18 cellular contexts compared by ENCODE assay signal in the genomic region with DNA sequence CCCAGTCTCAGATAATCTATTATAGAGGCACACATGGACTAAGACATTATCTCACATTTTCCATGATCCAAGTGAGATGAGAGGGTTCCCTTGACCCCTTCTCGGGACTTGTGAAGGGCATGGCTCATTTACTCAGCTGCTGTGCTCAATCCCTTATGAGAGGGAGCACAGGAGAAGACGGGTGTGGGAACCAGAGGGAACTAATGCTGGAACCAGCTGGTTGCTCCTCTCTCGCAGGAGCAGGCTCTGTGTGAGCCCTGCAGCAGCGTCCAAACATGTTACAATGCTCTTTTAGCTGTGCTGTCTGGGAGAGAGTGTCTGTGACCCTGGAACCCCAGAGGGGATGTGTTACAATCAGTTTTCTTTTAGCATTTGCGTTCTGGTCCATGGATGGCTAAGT.
"Had no signal": no experiment of that assay in that cellular context is flagged by ENCODE, and none has a peak within 500 bp of the region (broad histone marks: within the 10 kb centered on the region; RNA-seq: fewer than 3 reads in every experiment).

No MANE protein-coding gene starts in this region.

- H3K4me1 ChIP-seq: esophagus muscularis mucosa, left lung, thyroid gland had no signal

- ATAC-seq: effector memory CD8-positive, alpha-beta T cell; left lung; stimulated activated naive CD8-positive, alpha-beta T cell treated with anti-CD3 and anti-CD28 coated beads, Interleukin-15, Interleukin-2, amounts not matched to agents 100 U/mL and 50 U/mL, for 24 hours; WTC11 had no signal

- DNase-seq: activated gamma-delta T cell treated with Interleukin-2 at 50 U/mL for 16 hours; activated T-cell treated with anti-CD3 and anti-CD28 coated beads, Interleukin-2, amount 50 U/mL, for 1 hour; anterior cingulate cortex; brain microvascular endothelial cell; central memory CD4-positive, alpha-beta T cell; dorsolateral prefrontal cortex; effector memory CD8-positive, alpha-beta T cell; kidney; left lung; nephron progenitor cell; nucleus accumbens; stimulated activated CD4-positive, alpha-beta T cell treated with anti-CD3 and anti-CD28 coated beads, Interleukin-4, amount 100 ng/mL, for 24 hours; stimulated activated naive CD8-positive, alpha-beta T cell treated with anti-CD3 and anti-CD28 coated beads, Interleukin-15, Interleukin-2, amounts not matched to agents 100 U/mL and 50 U/mL, for 24 hours; substantia nigra; T-helper 1 cell; thyroid gland had no signal

- H3K4me3 ChIP-seq: dorsolateral prefrontal cortex, esophagus muscularis mucosa, left lung, thyroid gland had no signal

- H3K27me3 ChIP-seq: brain microvascular endothelial cell, dorsolateral prefrontal cortex, esophagus muscularis mucosa, left lung, thyroid gland had no signal

- H3K27ac ChIP-seq: brain microvascular endothelial cell, dorsolateral prefrontal cortex, esophagus muscularis mucosa, left lung, thyroid gland had no signal

- H3K36me3 ChIP-seq: brain microvascular endothelial cell, esophagus muscularis mucosa, left lung, thyroid gland had no signal

- H3K9me3 ChIP-seq: thyroid gland had no signal
